In genomic region chr5:3199941-3200340, GRCh38 we compare ENCODE assay signal across 24 cellular contexts.
"Had no signal": no experiment of that assay in that cellular context is flagged by ENCODE, and none has a peak within 500 bp of the region (broad histone marks: within the 10 kb centered on the region; RNA-seq: fewer than 3 reads in every experiment).

No MANE protein-coding gene starts in this region.

- H3K36me3 Mint-ChIP-seq: immature natural killer cell; memory B cell; natural killer cell treated with Interleukin-12 subunit alpha and Interleukin-12 subunit beta and Interleukin-15 and Interleukin-18, amount 100 ng/mL, for 72 hours; stimulated activated naive B cell treated with anti-CD40 and anti-IgM and Interleukin-4, amounts not matched to agents 10 μg/mL and 1 μg/mL and 100 μg/mL, for 72 hours had no signal

- H3K4me1 ChIP-seq: gastrocnemius medialis, lower lobe of right lung, transverse colon had no signal

- H3K4me3 ChIP-seq: dorsolateral prefrontal cortex, esophagus muscularis mucosa, gastrocnemius medialis, left ventricle myocardium inferior, lower lobe of right lung, spleen, thoracic aorta, transverse colon had no signal

- FAIRE-seq: endometrium, keratinocyte had no signal

- H3K27ac ChIP-seq: dorsolateral prefrontal cortex, esophagus muscularis mucosa, gastrocnemius medialis, left ventricle myocardium inferior, lower lobe of right lung, neutrophil, spleen, thoracic aorta, transverse colon had no signal

- H3K4me1 Mint-ChIP-seq: immature natural killer cell; memory B cell; stimulated activated naive CD8-positive, alpha-beta T cell treated with anti-CD3 and anti-CD28 coated beads, Interleukin-15, amount 100 ng/mL, for 72 hours had no signal

- ATAC-seq: gastrocnemius medialis; lower lobe of right lung; natural killer cell treated with Interleukin-12 subunit alpha and Interleukin-12 subunit beta and Interleukin-15 and Interleukin-18, amount 100 ng/mL, for 72 hours; sciatic nerve; stimulated activated naive B cell treated with anti-CD40 and anti-IgM and Interleukin-4, amounts not matched to agents 10 μg/mL and 1 μg/mL and 100 μg/mL, for 72 hours; stimulated activated naive CD8-positive, alpha-beta T cell treated with anti-CD3 and anti-CD28 coated beads, Interleukin-15, amount 100 ng/mL, for 72 hours had no signal

- H3K4me3 Mint-ChIP-seq: immature natural killer cell; memory B cell; natural killer cell treated with Interleukin-12 subunit alpha and Interleukin-12 subunit beta and Interleukin-15 and Interleukin-18, amount 100 ng/mL, for 72 hours; stimulated activated naive B cell treated with anti-CD40 and anti-IgM and Interleukin-4, amounts not matched to agents 10 μg/mL and 1 μg/mL and 100 μg/mL, for 72 hours; stimulated activated naive CD8-positive, alpha-beta T cell treated with anti-CD3 and anti-CD28 coated beads, Interleukin-15, amount 100 ng/mL, for 72 hours had no signal

- H3K9me3 ChIP-seq: esophagus muscularis mucosa, gastrocnemius medialis, lower lobe of right lung, neutrophil, thoracic aorta, transverse colon had no signal

- H3K9me3 Mint-ChIP-seq: natural killer cell treated with Interleukin-12 subunit alpha and Interleukin-12 subunit beta and Interleukin-15 and Interleukin-18, amount 100 ng/mL, for 72 hours had no signal

- H3K27ac Mint-ChIP-seq: immature natural killer cell; memory B cell; natural killer cell treated with Interleukin-12 subunit alpha and Interleukin-12 subunit beta and Interleukin-15 and Interleukin-18, amount 100 ng/mL, for 72 hours; stimulated activated naive B cell treated with anti-CD40 and anti-IgM and Interleukin-4, amounts not matched to agents 10 μg/mL and 1 μg/mL and 100 μg/mL, for 72 hours; stimulated activated naive CD8-positive, alpha-beta T cell treated with anti-CD3 and anti-CD28 coated beads, Interleukin-15, amount 100 ng/mL, for 72 hours had no signal

- H3K36me3 ChIP-seq: esophagus muscularis mucosa, gastrocnemius medialis, left ventricle myocardium inferior, lower lobe of right lung, neutrophil, spleen, thoracic aorta, transverse colon had no signal

- DNase-seq: cortex of kidney; effector CD8-positive, alpha-beta T cell; gastrocnemius medialis; immature natural killer cell; left ventricle myocardium inferior; lower lobe of right lung; midbrain; posterior cingulate gyrus; spleen; stimulated activated CD4-positive, alpha-beta T cell treated with anti-CD3 and anti-CD28 coated beads, Interleukin-15, amount 100 ng/mL, for 24 hours; stimulated activated CD4-positive, alpha-beta T cell treated with anti-CD3 and anti-CD28 coated beads, Interleukin-1b, Interleukin-23, amount 100 ng/mL, for 48 hours; stimulated activated CD4-positive, alpha-beta T cell treated with anti-CD3 and anti-CD28 coated beads, Interleukin-4, amount 100 ng/mL, for 4 hours; stimulated activated naive B cell treated with anti-CD40 and anti-IgM and Interleukin-4, amounts not matched to agents 10 μg/mL and 1 μg/mL and 100 μg/mL, for 72 hours; stimulated activated naive CD8-positive, alpha-beta T cell treated with anti-CD3 and anti-CD28 coated beads, Interleukin-15, amount 100 ng/mL, for 72 hours; transverse colon had no signal
